Comparison of ENCODE assay signal across 23 cellular contexts in genomic region chr22:42792453-42792908, GRCh38.
DNase-seq lines count a peak whose midpoint lies in the region; ATAC-seq, FAIRE-seq and TF ChIP-seq lines count a peak whose summit lies in the region.
"Had no signal": no experiment of that assay in that cellular context is flagged by ENCODE, and none has a peak within 500 bp of the region (broad histone marks: within the 10 kb centered on the region; RNA-seq: fewer than 3 reads in every experiment).

No MANE protein-coding gene starts in this region.

- no peak for TF ChIP-seq EP300 in upper lobe of left lung (IDR thresholded peaks at IDR 0.05)

- no peak overlapping the region for H3K9ac ChIP-seq in mesenchymal stem cell (ENCODE audit: low read length)

- DNase-seq in WERI-Rb-1 (no peak), esophagus squamous epithelium (lab: John Stamatoyannopoulos, UW) (no peak), pancreas (peak in 1 of 6 donors; percentile 62), upper lobe of left lung (no peak), mesenchymal stem cell (no peak), UCSD-AML1 (lab: John Stamatoyannopoulos, UW; ENCODE audit: unreplicated experiment) (no peak)
- DNase-seq in activated CD8-positive, alpha-beta memory T cell treated with anti-CD3 and anti-CD28 coated beads, Interleukin-2, amount 50 U/mL, for 48 hours = no peak
- DNase-seq: activated CD4-positive, alpha-beta T cell treated with anti-CD3 and anti-CD28 coated beads, Interleukin-2, amount 10 ng/mL, durations not matched to agents 7 days and 5 days; activated naive CD8-positive, alpha-beta T cell treated with anti-CD3 and anti-CD28 coated beads, Interleukin-2, amount 50 U/mL, for 24 hours; activated T-cell treated with anti-CD3 and anti-CD28 coated beads, Interleukin-2, amount 50 U/mL, for 4 hours; NCI-H1694 treated with DMSO at 0.1 percent for 48 hours; NCI-H524; nucleus accumbens; retina; SIG-M5; stimulated activated CD4-positive, alpha-beta T cell treated with anti-CD3 and anti-CD28 coated beads, Interleukin-12 subunit alpha, Interleukin-12 subunit beta, amount 100 ng/mL, for 4 hours; stimulated activated CD4-positive, alpha-beta T cell treated with anti-CD3 and anti-CD28 coated beads, Interleukin-4, amount 100 ng/mL, for 24 hours; stimulated activated naive B cell treated with anti-CD40 and anti-IgM and Interleukin-4, amounts not matched to agents 10 μg/mL and 1 μg/mL and 100 μg/mL, for 72 hours; SW 1271; T1000 had no signal

- H2BK15ac ChIP-seq in mesenchymal stem cell (ENCODE audit: low read depth, poor library complexity, severe bottlenecking) = no peak overlapping the region

- TF ChIP-seq POLR2A in esophagus squamous epithelium (IDR thresholded peaks at IDR 0.05) (no peak), upper lobe of left lung (IDR thresholded peaks at IDR 0.05) (no peak)

- H3K23ac ChIP-seq in mesenchymal stem cell (ENCODE audit: low read length in 2 of 2) = no peak overlapping the region

- no peak overlapping the region for H3K4me3 ChIP-seq in WERI-Rb-1 (ENCODE audit: low read depth, low read length)
- no peak overlapping the region for H3K4me3 ChIP-seq in esophagus squamous epithelium
- no peak overlapping the region for H3K4me3 ChIP-seq in pancreas
- no peak overlapping the region for H3K4me3 ChIP-seq in upper lobe of left lung
- no peak overlapping the region for H3K4me3 ChIP-seq in mesenchymal stem cell (ENCODE audit: insufficient read depth in 1 of 2, low read depth in 1 of 2, low read length in 2 of 2)
- H3K4me3 ChIP-seq: body of pancreas, hepatocyte had no signal

- H2BK120ac ChIP-seq in mesenchymal stem cell (ENCODE audit: low read depth, low read length) = no peak overlapping the region

- H3K36me3 ChIP-seq in WERI-Rb-1 (no peaks in the 10 kb centered on the region), esophagus squamous epithelium (peaks cover 0 to 24% (median 0%) of the 10 kb centered on the region in 3 donors), pancreas (peaks cover 0 to 20% (median 3%) of the 10 kb centered on the region in 3 donors), upper lobe of left lung (peaks cover 0 to 29% (median 19%) of the 10 kb centered on the region in 4 donors), mesenchymal stem cell (ENCODE audit: control insufficient read depth in 1 of 2, insufficient read depth in 2 of 2, low read depth in 1 of 2, low read length in 2 of 2) (peaks cover 24 to 49% of the 10 kb centered on the region in 2 experiments)

- peaks cover 1% of the 10 kb centered on the region for H3K79me1 ChIP-seq in mesenchymal stem cell (replicated peaks; ENCODE audit: low read length, poor library complexity, severe bottlenecking)

- intact Hi-C loops in esophagus squamous epithelium (cut with DNase I) (no loop called here), pancreas (cut with DNase I) (no loop called here)

- H3K27ac ChIP-seq in WERI-Rb-1 (peak overlapping the region; percentile 71), esophagus squamous epithelium (peak overlapping the region; percentile 41 to 70 (median 54)), pancreas (no peak overlapping the region), upper lobe of left lung (peak overlapping the region in 3 of 4 donors; percentile 21 to 76 (median 57)), mesenchymal stem cell (ENCODE audit: low read length, poor library complexity, severe bottlenecking) (no peak overlapping the region)
- H3K27ac ChIP-seq: hepatocyte had no signal

- H2AK5ac ChIP-seq in mesenchymal stem cell (ENCODE audit: low read length, severe bottlenecking) = no peak overlapping the region

- no peak overlapping the region for H2BK12ac ChIP-seq in mesenchymal stem cell (ENCODE audit: low read length in 2 of 2)

- TF ChIP-seq CTCF in WERI-Rb-1 (IDR thresholded peaks at IDR 0.05; ENCODE audit: low read depth, low read length) (no peak), esophagus squamous epithelium (IDR thresholded peaks at IDR 0.05) (no peak), pancreas (IDR thresholded peaks at IDR 0.05) (no peak), upper lobe of left lung (IDR thresholded peaks at IDR 0.05) (no peak)

- no peak overlapping the region for H2AFZ ChIP-seq in mesenchymal stem cell (ENCODE audit: low read depth, low read length)
- H2AFZ ChIP-seq: hepatocyte had no signal

- no peak overlapping the region for H3K4me2 ChIP-seq in mesenchymal stem cell (ENCODE audit: low read length, poor library complexity, severe bottlenecking)
- H3K4me2 ChIP-seq: hepatocyte had no signal

- no peak for FAIRE-seq in pancreas (lab: Jason Lieb, UNC)

- H3K4ac ChIP-seq in mesenchymal stem cell (ENCODE audit: low read depth in 1 of 2, low read length in 2 of 2) = no peak overlapping the region

- H4K8ac ChIP-seq in mesenchymal stem cell (ENCODE audit: low read length) = no peak overlapping the region

- WGBS in esophagus squamous epithelium, 2 donors = 60 to 71% methylated on average over 2 to 5 of the region's 13 CpGs
- WGBS in pancreas, 2 donors = 74 to 79% methylated on average over 10 to 13 of the region's 13 CpGs
- 87 to 90% methylated on average over 2 to 5 of the region's 13 CpGs for WGBS in upper lobe of left lung, 2 donors
- 95% methylated on average over 13 of the region's 13 CpGs for WGBS in mesenchymal stem cell

- H3K27me3 ChIP-seq in WERI-Rb-1 (ENCODE audit: insufficient read depth, low read depth, severe bottlenecking) (no peaks in the 10 kb centered on the region), esophagus squamous epithelium (no peaks in the 10 kb centered on the region), pancreas (no peaks in the 10 kb centered on the region), upper lobe of left lung (no peaks in the 10 kb centered on the region), mesenchymal stem cell (ENCODE audit: control insufficient read depth in 1 of 2, insufficient read depth in 1 of 2, low read length in 2 of 2) (no peaks in the 10 kb centered on the region)
- H3K27me3 ChIP-seq: body of pancreas, hepatocyte had no signal

- no peak overlapping the region for H4K91ac ChIP-seq in mesenchymal stem cell (ENCODE audit: low read length)

- no peak overlapping the region for H3K18ac ChIP-seq in mesenchymal stem cell (ENCODE audit: low read depth in 1 of 2, low read length in 2 of 2)

- H3K9me3 ChIP-seq in WERI-Rb-1 (ENCODE audit: severe bottlenecking) (no peaks in the 10 kb centered on the region), esophagus squamous epithelium (no peaks in the 10 kb centered on the region), pancreas (no peaks in the 10 kb centered on the region), upper lobe of left lung (no peaks in the 10 kb centered on the region), mesenchymal stem cell (ENCODE audit: control insufficient read depth, low read length) (no peaks in the 10 kb centered on the region)
- H3K9me3 ChIP-seq: body of pancreas had no signal

- H3K4me1 ChIP-seq in esophagus squamous epithelium (peaks cover 0 to 32% (median 12%) of the 10 kb centered on the region in 3 donors), pancreas (no peaks in the 10 kb centered on the region), upper lobe of left lung (peaks cover 3 to 8% (median 5%) of the 10 kb centered on the region in 4 donors), mesenchymal stem cell (ENCODE audit: control insufficient read depth, insufficient read depth, low read depth, low read length) (peaks cover 6% of the 10 kb centered on the region)
- H3K4me1 ChIP-seq: body of pancreas had no signal

- no peak overlapping the region for H2BK5ac ChIP-seq in mesenchymal stem cell (ENCODE audit: low read depth, low read length, poor library complexity, severe bottlenecking)

- H3K14ac ChIP-seq in mesenchymal stem cell (ENCODE audit: low read length in 2 of 2) = no peak overlapping the region

- ATAC-seq in pancreas (peak in 3 of 4 donors; percentile 5 to 10 (median 7)), upper lobe of left lung (ENCODE audit: low FRiP score in 2 of 2) (no peak)
- ATAC-seq: stimulated activated naive B cell treated with anti-CD40 and anti-IgM and Interleukin-4, amounts not matched to agents 10 μg/mL and 1 μg/mL and 100 μg/mL, for 72 hours; WTC11 had no signal

Comparison
In these comparisons a context has a peak if more than half of its experiments do, and no peak if none do; other contexts are left out.
1. H3K27ac ChIP-seq: peak in WERI-Rb-1 (single experiment), esophagus squamous epithelium (4 of 4) and upper lobe of left lung (3 of 4); none in pancreas (0 of 4) and mesenchymal stem cell (single experiment).
2. ATAC-seq: peak in pancreas (3 of 4); none in upper lobe of left lung (0 of 2).